ENCODE assay signal across 25 cellular contexts in genomic region chr1:18140411-18140810, GRCh38. TPM values are rescaled to one million over a fixed set of nuclear protein-coding genes. Genes with fewer than 3 reads are reported as not detected.
DNase-seq lines count a peak whose midpoint lies in the region; ATAC-seq, FAIRE-seq and TF ChIP-seq lines count a peak whose summit lies in the region.
"Had no signal": no experiment of that assay in that cellular context is flagged by ENCODE, and none has a peak within 500 bp of the region (broad histone marks: within the 10 kb centered on the region; RNA-seq: fewer than 3 reads in every experiment).

No MANE protein-coding gene starts in this region.

- TF ChIP-seq RAD21 in A549 (conservative IDR thresholded peaks at IDR 0.05 in 1 of 2, IDR thresholded peaks at IDR 0.05 in 1 of 2) (no peak), K562 (CRISPR knock-in tag; conservative IDR thresholded peaks at IDR 0.05 in 1 of 2, IDR thresholded peaks at IDR 0.05 in 1 of 2) (no peak)

- TF ChIP-seq CTCF in A549 (IDR thresholded peaks at IDR 0.05), result no peak
- TF ChIP-seq CTCF in K562 (IDR thresholded peaks at IDR 0.05 in 2 of 3, conservative IDR thresholded peaks at IDR 0.05 in 1 of 3; ENCODE audit: insufficient read depth in 2 of 3, low read depth in 1 of 3, low read length in 3 of 3), result no peak
- no peak for TF ChIP-seq CTCF in spleen (IDR thresholded peaks at IDR 0.05 in 8 of 11, conservative IDR thresholded peaks at IDR 0.05 in 3 of 11)

- H3K9ac ChIP-seq in K562 (ENCODE audit: insufficient read depth in 1 of 2, low read depth in 2 of 2, low read length in 2 of 2), result no peak overlapping the region
- H3K9ac ChIP-seq: BLaER1 treated with 17β-estradiol and CSF1 and Interleukin-3, amounts not matched to agents 10 nM and 100 nM had no signal

- no peaks in the 10 kb centered on the region for H3K36me3 ChIP-seq in K562 (ENCODE audit: control insufficient read depth, insufficient read depth, low read length)
- no peaks in the 10 kb centered on the region for H3K36me3 ChIP-seq in spleen
- H3K36me3 ChIP-seq: BE2C; BLaER1 treated with 17β-estradiol and CSF1 and Interleukin-3, amounts not matched to agents 10 nM and 100 nM had no signal

- POLR2A ChIA-PET in A549 (lab: Yijun Ruan, JAX) (no interaction called here), K562 (lab: Yijun Ruan, JAX) (interaction anchor here (0.8 kb wide), 1 partner anchor 27 kb away, joined by 3 read pairs; no protein-coding TSS in a partner anchor)

- no peaks in the 10 kb centered on the region for H3K4me1 ChIP-seq in A549
- H3K4me1 ChIP-seq in K562 (replicated peaks in 1 of 2; ENCODE audit: control insufficient read depth in 2 of 2, insufficient read depth in 2 of 2, low read length in 2 of 2), result no peaks in the 10 kb centered on the region
- no peaks in the 10 kb centered on the region for H3K4me1 ChIP-seq in spleen

- DNase-seq in A549 (ENCODE audit: low read depth in 1 of 2, low spot score in 1 of 2) (no peak), K562 (ENCODE audit: extremely low read depth in 1 of 4, low spot score in 3 of 4) (no peak), cerebellum (ENCODE audit: low spot score) (peak; percentile 63), spleen (peak; percentile 44), amygdala (lab: John Stamatoyannopoulos, UW) (no peak), activated T-cell treated with anti-CD3 and anti-CD28 coated beads for 4 hours (no peak), NCI-H1436 (lab: John Stamatoyannopoulos, UW) (no peak)
- DNase-seq: ACHN; AML-193; CD4-positive, alpha-beta T cell; CD8-positive, alpha-beta memory T cell; DMS 273 treated with DMSO at 0.1 percent for 48 hours; DMS79; EL; GF-D8; GOT3; HCEC 1CT had no signal

- H3K4me3 ChIP-seq in A549, result no peak overlapping the region
- H3K4me3 ChIP-seq in K562, result no peak overlapping the region
- no peak overlapping the region for H3K4me3 ChIP-seq in spleen
- H3K4me3 ChIP-seq: BLaER1 treated with 17β-estradiol and CSF1 and Interleukin-3, amounts not matched to agents 10 nM and 100 nM had no signal

- TF ChIP-seq EP300 in A549 (IDR thresholded peaks at IDR 0.05), result no peak
- no peak for TF ChIP-seq EP300 in K562 (IDR thresholded peaks at IDR 0.05; ENCODE audit: low read length)

- H3K27ac ChIP-seq in A549, result no peak overlapping the region
- no peak overlapping the region for H3K27ac ChIP-seq in K562 (ENCODE audit: extremely low read depth, low read depth, low read length)
- H3K27ac ChIP-seq in spleen, result no peak overlapping the region
- H3K27ac ChIP-seq: 22Rv1; BLaER1 treated with 17β-estradiol and CSF1 and Interleukin-3, amounts not matched to agents 10 nM and 100 nM had no signal

- no peaks in the 10 kb centered on the region for H3K9me1 ChIP-seq in K562 (ENCODE audit: control insufficient read depth, insufficient read depth, low read length)

- H3K9me3 ChIP-seq in A549, result no peaks in the 10 kb centered on the region
- H3K9me3 ChIP-seq in K562 (replicated peaks; ENCODE audit: control insufficient read depth, insufficient read depth, low read depth, low read length), result no peaks in the 10 kb centered on the region
- no peaks in the 10 kb centered on the region for H3K9me3 ChIP-seq in spleen
- H3K9me3 ChIP-seq: BE2C; BLaER1 treated with 17β-estradiol and CSF1 and Interleukin-3, amounts not matched to agents 10 nM and 100 nM had no signal

- peaks cover 3% of the 10 kb centered on the region for H4K20me1 ChIP-seq in K562 (replicated peaks; ENCODE audit: control insufficient read depth, insufficient read depth, low read length)

- WGBS in A549 (ENCODE audit: missing lambda C conversion rate), result 17% methylated on average over 1 of the region's 8 CpGs
- WGBS in K562 (ENCODE audit: insufficient coverage, low coverage, missing lambda C conversion rate), result 0% methylated on average over 8 of the region's 8 CpGs
- WGBS in spleen, 5 donors, result 62 to 74% (median 71%) methylated on average over 6 to 8 of the region's 8 CpGs

- peaks cover 0 to 28% of the 10 kb centered on the region in 2 experiments; a peak in 3 of 5 replicates for H3K27me3 ChIP-seq in K562 (ENCODE audit: control insufficient read depth in 2 of 2, insufficient read depth in 2 of 2, low read length in 2 of 2)
- peaks cover 0 to 58% (median 0%) of the 10 kb centered on the region in 7 donors for H3K27me3 ChIP-seq in spleen (replicated peaks in 1 of 7)
- H3K27me3 ChIP-seq: BE2C; BLaER1 treated with 17β-estradiol and CSF1 and Interleukin-3, amounts not matched to agents 10 nM and 100 nM had no signal

- H2AFZ ChIP-seq in K562 (ENCODE audit: low read depth, low read length), result no peak overlapping the region

- no peaks in the 10 kb centered on the region for H3K79me2 ChIP-seq in K562 (ENCODE audit: control insufficient read depth, insufficient read depth, low read length)

- no TSS peak for BruUV-seq in K562 (replicated peaks; lab: Mats Ljungman, UMichigan)

- CTCF ChIA-PET in A549 (lab: Yijun Ruan, JAX) (no interaction called here), K562 (lab: Yijun Ruan, JAX; ENCODE audit: low intra/inter-chr PET ratio) (no interaction called here)

- FAIRE-seq in A549 (lab: Jason Lieb, UNC) (no peak), K562 (lab: Jason Lieb, UNC) (no peak)
- FAIRE-seq: A204.1, D721Med, GM12892, H54 had no signal

- TF ChIP-seq POLR2A in A549 (IDR thresholded peaks at IDR 0.05; ENCODE audit: low read length) (no peak), K562 (conservative IDR thresholded peaks at IDR 0.05) (no peak), spleen (IDR thresholded peaks at IDR 0.05) (no peak)

- in situ Hi-C loops in K562 (cut with MboI), result no loop called here

- intact Hi-C loops in K562 (cut with micrococcal nuclease), result no loop called here
- intact Hi-C loops in spleen (cut with DNase I; ENCODE audit: low total_unique reads), result no loop called here

- 0 out of 6 replicates have a peak, but pooled peaks have one; percentile 34 to 41 for ATAC-seq in A549
- no peak for ATAC-seq in K562

- H3K4me2 ChIP-seq in A549 (no peak overlapping the region), K562 (ENCODE audit: insufficient read depth, low read length) (no peak overlapping the region)
- H3K4me2 ChIP-seq: BLaER1 treated with 17β-estradiol and CSF1 and Interleukin-3, amounts not matched to agents 10 nM and 100 nM had no signal

TF ChIP-seq in A549, 52 proteins besides CTCF, POLR2A, EP300 and RAD21 (continues in another document):
- TF ChIP-seq BHLHE40 (IDR thresholded peaks at IDR 0.05; ENCODE audit: low read depth, low read length) (no peak), JUN (IDR thresholded peaks at IDR 0.05) (no peak), RARB (CRISPR knock-in tag; IDR thresholded peaks at IDR 0.05) (no peak), EHF (CRISPR knock-in tag; IDR thresholded peaks at IDR 0.05) (no peak), HOXB13 (CRISPR knock-in tag; IDR thresholded peaks at IDR 0.05; ENCODE audit: low read depth) (no peak), ZFP36 (IDR thresholded peaks at IDR 0.05; ENCODE audit: borderline replicate concordance, partially characterized antibody) (no peak), TFCP2L1 (CRISPR knock-in tag; IDR thresholded peaks at IDR 0.05) (no peak), ESRRA (IDR thresholded peaks at IDR 0.05; ENCODE audit: borderline replicate concordance, low read length) (no peak), SMC3 (IDR thresholded peaks at IDR 0.05) (no peak), NPAS2 (CRISPR knock-in tag; IDR thresholded peaks at IDR 0.05; ENCODE audit: borderline replicate concordance) (no peak), RFX5 (IDR thresholded peaks at IDR 0.05) (no peak), FOSL2 (IDR thresholded peaks at IDR 0.05) (no peak), FOSL2 (CRISPR knock-in tag; IDR thresholded peaks at IDR 0.05) (no peak)

TF ChIP-seq in K562, 482 proteins besides CTCF, POLR2A, EP300 and RAD21:
- TF ChIP-seq ZFP36 (IDR thresholded peaks at IDR 0.05; ENCODE audit: low read depth, low read length, partially characterized antibody) (peak; percentile 22), HMG20B (CRISPR knock-in tag; IDR thresholded peaks at IDR 0.05) (no peak)

RNA-seq across cellular contexts. Expression of gene IGSF21, which starts 32.8 kb away (rescaled TPM):
- polyA plus RNA-seq in A549 (2011; rRNA removed) (not detected in 2 replicates), A549 (2017; fragmentation: RNase III; extraction: RNeasy Plus Mini Kit Qiagen cat#74134 plus additional on column Dnase treatment) (not detected in 3 replicates), K562 (2011; rRNA removed) (not detected in 2 replicates), K562 (2014; fragmentation: Illumina TruSeq; extraction: Trizol) (not detected in 2 replicates), K562 (2014; fragmentation: Nextera tagmentation; extraction: Ambion mirVana) (not detected), K562 (2014; rRNA removed) (not detected in 2 replicates), spleen (1 to 10 TPM; 1.6 to 3.3 (median 3.0) TPM)
- not detected in 2 replicates for polyA plus RNA-seq in A549 (2012; cell fraction: cytosol; rRNA removed)
- polyA plus RNA-seq in A549 (2012; cell fraction: nucleus; rRNA removed), result not detected in 2 replicates
- not detected in 2 replicates for polyA minus RNA-seq in A549 (2011; rRNA and poly(A)+ RNA removed)
- not detected in 2 replicates for total RNA-seq in K562 (2011; cell fraction: chromatin; rRNA removed; ENCODE audit: low replicate concordance)
- not detected in 2 replicates for total RNA-seq in K562 (2011; cell fraction: nucleolus; rRNA removed)
- total RNA-seq in K562 (2011; cell fraction: nucleoplasm; rRNA removed), result not detected in 2 replicates
- total RNA-seq in K562 (2014; rRNA removed) (not detected in 2 replicates), K562 (2014; rRNA removed; fragmentation: Illumina TruSeq; extraction: Trizol) (not detected in 2 replicates), K562 (2015; rRNA removed; fragmentation: Illumina TruSeq; extraction: Trizol) (not detected in 2 replicates), K562 (2021) (not detected in 2 replicates), cerebellum (17.3 TPM), spleen (10 to 100 TPM; 12.5 to 35.0 (median 24.5) TPM)
- polyA plus RNA-seq in K562 (2011; cell fraction: cytosol; rRNA removed), result not detected in 2 replicates
- not detected in 2 replicates for polyA plus RNA-seq in K562 (2011; cell fraction: nucleus; rRNA removed)
- polyA plus RNA-seq in K562 (2012), result not detected in 2 replicates
- polyA minus RNA-seq in K562 (2011; rRNA and poly(A)+ RNA removed), result not detected in 2 replicates
- polyA minus RNA-seq in K562 (2011; cell fraction: cytosol; rRNA and poly(A)+ RNA removed), result not detected in 2 replicates
- polyA minus RNA-seq in K562 (2011; cell fraction: nucleus; rRNA and poly(A)+ RNA removed), result not detected in 2 replicates
- total RNA-seq: CD4-positive, alpha-beta T cell; CD8-positive, alpha-beta memory T cell had no signal
- polyA plus RNA-seq: CD14-positive monocyte; CD8-positive, alpha-beta memory T cell had no signal

Comparison
In these comparisons a context has a peak if more than half of its experiments do, and no peak if none do; other contexts are left out.
1. DNase-seq: peak in cerebellum (single experiment) and spleen (single experiment); none in A549 (0 of 2), K562 (0 of 4), amygdala (0 of 56), activated T-cell treated with anti-CD3 and anti-CD28 coated beads for 4 hours (single experiment) and NCI-H1436 (single experiment).
2. RNA of gene IGSF21, which starts 32.8 kb away (total RNA-seq): 12.5 to 35.0 TPM in spleen and 17.3 TPM in cerebellum (single experiment); not detected in K562; every median in the first group is over 10 times any median in the second.
3. Of the 35 proteins assayed by ChIP-seq in both K562 and A549: peak only in K562: ZFP36; only in A549: none; in both: none; in neither: 34.